In genomic region chr16:67528870-67529638, GRCh38 we compare ENCODE assay signal across 7 cellular contexts. TPM values are rescaled to one million over a fixed set of nuclear protein-coding genes. Genes with fewer than 3 reads are reported as not detected.
DNase-seq lines count a peak whose midpoint lies in the region; ATAC-seq and TF ChIP-seq lines count a peak whose summit lies in the region.

No MANE protein-coding gene starts in this region.

- H3K36me3 ChIP-seq in Karpas-422 (ENCODE audit: insufficient read depth, low read length), result no peaks in the 10 kb centered on the region
- H3K36me3 ChIP-seq in trophoblast cell (ENCODE audit: control insufficient read depth in 1 of 2, insufficient read depth in 2 of 2, low read length in 2 of 2), result no peaks in the 10 kb centered on the region

- H2BK5ac ChIP-seq in trophoblast cell (ENCODE audit: low read depth, low read length, poor library complexity), result peak overlapping the region; percentile 35

- H4K20me1 ChIP-seq in Karpas-422 (ENCODE audit: insufficient read depth, low read depth, low read length), result peaks cover 7% of the 10 kb centered on the region; the same call in 1 of the 2 replicates

- H3K27ac ChIP-seq in Karpas-422 (ENCODE audit: low read length) (no peak overlapping the region), trophoblast cell (ENCODE audit: low read depth, low read length) (peak overlapping the region; percentile 39)

- H2BK12ac ChIP-seq in trophoblast cell (ENCODE audit: low read length), result peak overlapping the region; percentile 71

- H3K9me2 ChIP-seq in Karpas-422 (replicated peaks; ENCODE audit: insufficient read depth, low read length), result no peaks in the 10 kb centered on the region

- H4K12ac ChIP-seq in trophoblast cell (ENCODE audit: low read depth, low read length), result peak overlapping the region; percentile 92

- peak overlapping the region; percentile 64 for H3K9ac ChIP-seq in Karpas-422 (ENCODE audit: low read length)
- H3K9ac ChIP-seq in trophoblast cell (ENCODE audit: low read length), result peak overlapping the region; percentile 3

- peak overlapping the region; percentile 13 for H3K4ac ChIP-seq in trophoblast cell (ENCODE audit: low read depth, low read length)

- peak overlapping the region; percentile 95 for H3K18ac ChIP-seq in trophoblast cell (ENCODE audit: low read length)

- peak overlapping the region; percentile 62 for H3K4me3 ChIP-seq in GM12875 (ENCODE audit: low read depth, low read length)
- H3K4me3 ChIP-seq in Karpas-422 (ENCODE audit: low read length), result peak overlapping the region; percentile 59
- peak overlapping the region; percentile 76 for H3K4me3 ChIP-seq in trophoblast cell (ENCODE audit: low read depth, low read length)

- H2AK5ac ChIP-seq in trophoblast cell (ENCODE audit: low read length), result peak overlapping the region; percentile 38

- peak overlapping the region; percentile 68 for H4K91ac ChIP-seq in trophoblast cell (ENCODE audit: low read depth, low read length)

- DNase-seq in Karpas-422, result no peak
- peak; percentile 29 for DNase-seq in activated naive CD4-positive, alpha-beta T cell treated with Interleukin-2 at 50 U/mL for 16 hours
- peak; percentile 69 for DNase-seq in Right ventricle myocardium superior
- peak; percentile 61 to 75 for DNase-seq in trophoblast cell

- peak overlapping the region; percentile 72 for H3K4me2 ChIP-seq in Karpas-422 (ENCODE audit: low read depth, low read length, poor library complexity, severe bottlenecking)
- H3K4me2 ChIP-seq in trophoblast cell (ENCODE audit: low read length), result peak overlapping the region; percentile 76

- H3K9me3 ChIP-seq in Karpas-422 (ENCODE audit: low read length) (no peaks in the 10 kb centered on the region), trophoblast cell (ENCODE audit: insufficient read depth, low read depth, low read length) (no peaks in the 10 kb centered on the region)

- H3K4me1 ChIP-seq in Karpas-422 (ENCODE audit: low read length) (peaks cover 31% of the 10 kb centered on the region), trophoblast cell (ENCODE audit: control insufficient read depth in 1 of 2, insufficient read depth in 2 of 2, low read length in 2 of 2) (peaks cover 36 to 39% of the 10 kb centered on the region in 2 experiments)

- no peak for TF ChIP-seq CTCF in GM12875 (IDR thresholded peaks at IDR 0.05; ENCODE audit: borderline replicate concordance, insufficient read depth, low read depth, low read length)

- peaks cover 24% of the 10 kb centered on the region for H3K79me1 ChIP-seq in trophoblast cell (ENCODE audit: low read length)

- H2AFZ ChIP-seq in Karpas-422 (ENCODE audit: low read length), result no peak overlapping the region
- peak overlapping the region; percentile 88 for H2AFZ ChIP-seq in trophoblast cell (ENCODE audit: insufficient read depth, low read length, poor library complexity)

- no peaks in the 10 kb centered on the region for H3K79me2 ChIP-seq in Karpas-422 (ENCODE audit: low read length)
- peaks cover 12% of the 10 kb centered on the region for H3K79me2 ChIP-seq in trophoblast cell (ENCODE audit: control insufficient read depth, insufficient read depth, low read length, poor library complexity)

- H4K8ac ChIP-seq in trophoblast cell (ENCODE audit: low read depth, low read length), result peak overlapping the region; percentile 64

- WGBS in trophoblast cell (ENCODE audit: extremely low coverage, insufficient coverage, insufficient read length), result no CpG with 5 or more reads among the region's 66 CpGs

- no peak overlapping the region for H3K23ac ChIP-seq in trophoblast cell (ENCODE audit: low read length)

- ATAC-seq in Right ventricle myocardium superior (ENCODE audit: poor library complexity) (peak; percentile 38), HG03097 (IDR thresholded peaks at IDR 0.05; ENCODE audit: low FRiP score, unreplicated experiment) (no peak), GM21526 (IDR thresholded peaks at IDR 0.05; ENCODE audit: low FRiP score, unreplicated experiment) (no peak)

- intact Hi-C loops in Right ventricle myocardium superior (cut with DNase I), result no loop called here

- peak overlapping the region; percentile 62 for H2BK120ac ChIP-seq in trophoblast cell (ENCODE audit: insufficient read depth, low read length, poor library complexity)

- no peaks in the 10 kb centered on the region for H3K27me3 ChIP-seq in Karpas-422 (ENCODE audit: low read length)
- no peaks in the 10 kb centered on the region for H3K27me3 ChIP-seq in trophoblast cell (ENCODE audit: insufficient read depth, low read length)

- H3K14ac ChIP-seq in trophoblast cell (ENCODE audit: low read length), result peak overlapping the region; percentile 97

RNA-seq across cellular contexts. Expression of gene RIPOR1, which starts 0.4 kb away (rescaled TPM):
- 1.3 and 2.9 TPM in 2 replicates for total RNA-seq in Karpas-422 (2014; rRNA removed; shearing (Covaris generic); ENCODE audit: low replicate concordance)
- total RNA-seq in Right ventricle myocardium superior, result 73.7 TPM
- 36.1 and 37.6 TPM in 2 replicates for polyA plus RNA-seq in trophoblast cell (2013)

RNA-seq across cellular contexts. Expression of gene CTCF, which starts 33.3 kb away (rescaled TPM):
- 29.5 and 36.0 TPM in 2 replicates for total RNA-seq in Karpas-422 (2014; rRNA removed; shearing (Covaris generic); ENCODE audit: low replicate concordance)
- total RNA-seq in Right ventricle myocardium superior, result 24.9 TPM
- 35.2 and 36.0 TPM in 2 replicates for polyA plus RNA-seq in trophoblast cell (2013)

RNA-seq across cellular contexts. Expression of gene AGRP, which starts 45.7 kb away (rescaled TPM):
- not detected in 2 replicates for total RNA-seq in Karpas-422 (2014; rRNA removed; shearing (Covaris generic); ENCODE audit: low replicate concordance)
- not detected for total RNA-seq in Right ventricle myocardium superior
- polyA plus RNA-seq in trophoblast cell (2013), result not detected in 2 replicates

RNA-seq across cellular contexts. Expression of gene ATP6V0D1, which starts 48.1 kb away (rescaled TPM):
- total RNA-seq in Karpas-422 (2014; rRNA removed; shearing (Covaris generic); ENCODE audit: low replicate concordance), result 63.8 and 83.4 TPM in 2 replicates
- total RNA-seq in Right ventricle myocardium superior, result 59.9 TPM
- 101 and 104 TPM in 2 replicates for polyA plus RNA-seq in trophoblast cell (2013)

Comparison
In these comparisons a context has a peak if more than half of its experiments do, and no peak if none do; other contexts are left out.
1. RNA of gene RIPOR1, which starts 0.4 kb away (total RNA-seq): 73.7 TPM in Right ventricle myocardium superior (single experiment); 1.3 to 2.9 TPM in Karpas-422; every median in the first group is over 10 times any median in the second.
2. Peak in every context shown above with its lines, with median percentiles within 50 percentile points of each other: H3K4me3 ChIP-seq.